In the genomic region with DNA sequence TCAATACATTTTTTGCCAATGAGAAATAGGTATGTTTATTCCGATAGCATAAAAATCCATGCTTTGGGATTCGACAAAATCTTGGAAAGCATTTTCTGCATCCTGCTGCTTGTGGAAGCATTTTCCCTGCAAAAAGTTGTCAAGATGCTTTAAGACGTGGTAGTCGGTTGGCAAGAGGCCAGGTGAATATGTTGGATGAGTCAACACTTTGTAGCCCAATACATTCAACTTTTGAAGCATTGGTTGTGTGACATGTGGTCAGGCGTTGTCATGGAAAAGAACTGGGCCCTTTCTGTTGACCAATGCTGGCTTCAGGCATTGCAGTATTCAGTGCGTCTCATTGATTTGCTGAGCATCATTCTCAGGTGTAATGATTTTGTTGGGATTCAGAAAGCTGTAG, we compare ENCODE assay signal across 14 cellular contexts.
"Had no signal": no experiment of that assay in that cellular context is flagged by ENCODE, and none has a peak within 500 bp of the region (broad histone marks: within the 10 kb centered on the region; RNA-seq: fewer than 3 reads in every experiment).

No MANE protein-coding gene starts in this region.

- H3K9me3 ChIP-seq: adrenal gland, sigmoid colon had no signal

- H3K4me3 ChIP-seq: adrenal gland, dorsolateral prefrontal cortex, mucosa of descending colon, sigmoid colon had no signal

- H3K4me1 Mint-ChIP-seq: naive thymus-derived CD8-positive, alpha-beta T cell had no signal

- H3K4me1 ChIP-seq: adrenal gland, sigmoid colon had no signal

- H3K36me3 ChIP-seq: adrenal gland, sigmoid colon had no signal

- H3K27me3 ChIP-seq: adrenal gland, sigmoid colon had no signal

- H3K27ac ChIP-seq: adrenal gland, dorsolateral prefrontal cortex, sigmoid colon had no signal

- H3K27me3 Mint-ChIP-seq: naive thymus-derived CD8-positive, alpha-beta T cell; progenitor cell of endocrine pancreas had no signal

- H3K27ac Mint-ChIP-seq: naive thymus-derived CD8-positive, alpha-beta T cell; progenitor cell of endocrine pancreas had no signal

- DNase-seq: activated CD4-positive, alpha-beta T cell treated with anti-CD3 and anti-CD28 coated beads, Interleukin-2, amount 50 U/mL, for 4 hours; activated naive CD4-positive, alpha-beta T cell treated with anti-CD3 and anti-CD28 coated beads, Interleukin-2, amount 50 U/mL, for 16 hours; activated T-cell treated with anti-CD3 and anti-CD28 coated beads, Interleukin-2, amount 50 U/mL, for 1 hour; adrenal gland; dorsolateral prefrontal cortex; foreskin fibroblast; mucosa of descending colon; naive thymus-derived CD8-positive, alpha-beta T cell; sigmoid colon; stimulated activated CD4-positive, alpha-beta T cell treated with anti-CD3 and anti-CD28 coated beads, Interleukin-12 subunit alpha, Interleukin-12 subunit beta, amount 100 ng/mL, for 4 hours; stimulated activated naive CD4-positive, alpha-beta T cell; T-helper 2 cell had no signal

- H3K36me3 Mint-ChIP-seq: naive thymus-derived CD8-positive, alpha-beta T cell had no signal

- ATAC-seq: esophagus mucosa; mucosa of descending colon; naive thymus-derived CD8-positive, alpha-beta T cell had no signal

- H3K4me3 Mint-ChIP-seq: naive thymus-derived CD8-positive, alpha-beta T cell had no signal
